18 cellular contexts compared by ENCODE assay signal in genomic region chr17:64051153-64051552, GRCh38. TPM values are rescaled to one million over a fixed set of nuclear protein-coding genes. Genes with fewer than 3 reads are reported as not detected.
DNase-seq lines count a peak whose midpoint lies in the region; ATAC-seq and TF ChIP-seq lines count a peak whose summit lies in the region.
"Had no signal": no experiment of that assay in that cellular context is flagged by ENCODE, and none has a peak within 500 bp of the region (broad histone marks: within the 10 kb centered on the region; RNA-seq: fewer than 3 reads in every experiment).

No MANE protein-coding gene starts in this region.

- peaks cover 51% of the 10 kb centered on the region for H3K36me3 ChIP-seq in CD4-positive, CD25-positive, alpha-beta regulatory T cell (ENCODE audit: control insufficient read depth, insufficient read depth, low read length)
- H3K36me3 ChIP-seq in CD8-positive, alpha-beta T cell (ENCODE audit: insufficient read depth, low read length), result peaks cover 9% of the 10 kb centered on the region
- H3K36me3 ChIP-seq: BE2C had no signal

- DNase-seq in CD4-positive, CD25-positive, alpha-beta regulatory T cell, result peak; percentile 14 to 93 (median 82)
- peak in 1 of 7 experiments; percentile 10 for DNase-seq in CD8-positive, alpha-beta T cell
- DNase-seq in activated T-helper 1 cell treated with anti-CD3 and anti-CD28 coated beads, Interleukin-12 subunit alpha, Interleukin-12 subunit beta, Interleukin-2, Interleukin-4 antibody, amounts not matched to agents 30 ng/mL and 10 ng/mL and 1 ng/mL, durations not matched to agents 14 hours and 24 hours and 36 hours (ENCODE audit: low spot score), result peak; percentile 38
- DNase-seq in lung microvascular endothelial cell (ENCODE audit: low read depth in 2 of 2), result peak; percentile 40 to 73
- no peak for DNase-seq in G401 (ENCODE audit: low spot score)
- no peak for DNase-seq in HUDEP-2 (lab: John Stamatoyannopoulos, UW; ENCODE audit: unreplicated experiment in 76 of 76)
- no peak for DNase-seq in substantia nigra (lab: John Stamatoyannopoulos, UW)
- DNase-seq: BE2C, H7, Kasumi-1, NCI-H1105 treated with DMSO at 0.1 percent for 48 hours, NCI-H524 treated with DMSO at 0.1 percent for 48 hours, transverse colon had no signal

- no peaks in the 10 kb centered on the region for H3K27me3 ChIP-seq in CD4-positive, CD25-positive, alpha-beta regulatory T cell (ENCODE audit: control insufficient read depth, insufficient read depth, low read length)
- no peaks in the 10 kb centered on the region for H3K27me3 ChIP-seq in CD8-positive, alpha-beta T cell (ENCODE audit: insufficient read depth, low read length)
- H3K27me3 ChIP-seq: BE2C, transverse colon had no signal

- peaks cover 52% of the 10 kb centered on the region for H3K36me3 Mint-ChIP-seq in CD4-positive, CD25-positive, alpha-beta regulatory T cell
- peaks cover 84% of the 10 kb centered on the region for H3K36me3 Mint-ChIP-seq in CD8-positive, alpha-beta T cell
- peaks cover 73% of the 10 kb centered on the region for H3K36me3 Mint-ChIP-seq in activated T-helper 1 cell treated with anti-CD3 and anti-CD28 coated beads, Interleukin-12 subunit alpha, Interleukin-12 subunit beta, Interleukin-2, Interleukin-4 antibody, amounts not matched to agents 30 ng/mL and 10 ng/mL and 1 ng/mL, durations not matched to agents 14 hours and 24 hours and 36 hours (ENCODE audit: low read depth)

- peaks cover 47% of the 10 kb centered on the region for H3K4me1 ChIP-seq in CD4-positive, CD25-positive, alpha-beta regulatory T cell (ENCODE audit: control insufficient read depth, insufficient read depth, low read length, poor library complexity, severe bottlenecking)
- H3K4me1 ChIP-seq in CD8-positive, alpha-beta T cell (ENCODE audit: insufficient read depth, low read length), result peaks cover 26% of the 10 kb centered on the region
- H3K4me1 ChIP-seq: BE2C, transverse colon had no signal

- peak overlapping the region; percentile 2 to 75 (median 63) for H3K4me3 Mint-ChIP-seq in CD4-positive, CD25-positive, alpha-beta regulatory T cell
- no peak overlapping the region for H3K4me3 Mint-ChIP-seq in CD8-positive, alpha-beta T cell
- H3K4me3 Mint-ChIP-seq in activated T-helper 1 cell treated with anti-CD3 and anti-CD28 coated beads, Interleukin-12 subunit alpha, Interleukin-12 subunit beta, Interleukin-2, Interleukin-4 antibody, amounts not matched to agents 30 ng/mL and 10 ng/mL and 1 ng/mL, durations not matched to agents 14 hours and 24 hours and 36 hours, result peak overlapping the region; percentile 16
- H3K4me3 Mint-ChIP-seq: nephron had no signal

- CTCF ChIA-PET in CD8-positive, alpha-beta T cell (lab: Charles Lee), result interaction anchor here (1.1 to 11.6 kb wide), 8 partner anchors 9 to 231 kb away, joined by 3 to 155 read pairs (median 10); partner anchors contain the start of genes ERN1, GH1 and ICAM2

- POLR2A ChIA-PET in CD8-positive, alpha-beta T cell (lab: Charles Lee), result interaction anchor here (0.7 to 5.7 kb wide), 9 partner anchors 9 to 132 kb away, joined by 3 to 28 read pairs (median 10); partner anchors contain the start of genes ERN1 and ICAM2

- peak; percentile 100 for ATAC-seq in CD4-positive, CD25-positive, alpha-beta regulatory T cell (ENCODE audit: low read depth in 2 of 2)
- peak; percentile 99 for ATAC-seq in CD8-positive, alpha-beta T cell

- peaks cover 11 to 63% (median 35%) of the 10 kb centered on the region in 4 donors for H3K4me1 Mint-ChIP-seq in CD4-positive, CD25-positive, alpha-beta regulatory T cell
- H3K4me1 Mint-ChIP-seq in CD8-positive, alpha-beta T cell (ENCODE audit: low read depth), result peaks cover 35% of the 10 kb centered on the region
- H3K4me1 Mint-ChIP-seq in activated T-helper 1 cell treated with anti-CD3 and anti-CD28 coated beads, Interleukin-12 subunit alpha, Interleukin-12 subunit beta, Interleukin-2, Interleukin-4 antibody, amounts not matched to agents 30 ng/mL and 10 ng/mL and 1 ng/mL, durations not matched to agents 14 hours and 24 hours and 36 hours (ENCODE audit: low read depth), result peaks cover 46% of the 10 kb centered on the region

- H3K9me3 ChIP-seq in CD4-positive, CD25-positive, alpha-beta regulatory T cell (ENCODE audit: control insufficient read depth in 2 of 2, low read length in 2 of 2), result no peaks in the 10 kb centered on the region
- no peaks in the 10 kb centered on the region for H3K9me3 ChIP-seq in CD8-positive, alpha-beta T cell (ENCODE audit: low read length)
- H3K9me3 ChIP-seq: BE2C, transverse colon had no signal

- H3K4me3 ChIP-seq in CD4-positive, CD25-positive, alpha-beta regulatory T cell (ENCODE audit: low read depth, low read length), result peak overlapping the region; percentile 64
- H3K4me3 ChIP-seq in CD8-positive, alpha-beta T cell (ENCODE audit: low read depth, low read length), result no peak overlapping the region
- H3K4me3 ChIP-seq: lung, smooth muscle cell, transverse colon had no signal

- H3K27ac ChIP-seq in CD4-positive, CD25-positive, alpha-beta regulatory T cell (ENCODE audit: insufficient read depth, low read length, poor library complexity, severe bottlenecking), result peak overlapping the region; percentile 75
- H3K27ac ChIP-seq in CD8-positive, alpha-beta T cell (ENCODE audit: low read depth, low read length), result peak overlapping the region; percentile 6
- no peak overlapping the region for H3K27ac ChIP-seq in substantia nigra (ENCODE audit: low read depth, low read length, poor library complexity, severe bottlenecking)
- H3K27ac ChIP-seq: transverse colon had no signal

- in situ Hi-C loops in G401 (cut with HindIII; ENCODE audit: low sequenced_read_pairs), result no loop called here

- H3K27ac Mint-ChIP-seq in CD4-positive, CD25-positive, alpha-beta regulatory T cell, result peak overlapping the region; percentile 94 to 97 (median 94)
- H3K27ac Mint-ChIP-seq in CD8-positive, alpha-beta T cell, result peak overlapping the region; percentile 88
- peak overlapping the region; percentile 84 for H3K27ac Mint-ChIP-seq in activated T-helper 1 cell treated with anti-CD3 and anti-CD28 coated beads, Interleukin-12 subunit alpha, Interleukin-12 subunit beta, Interleukin-2, Interleukin-4 antibody, amounts not matched to agents 30 ng/mL and 10 ng/mL and 1 ng/mL, durations not matched to agents 14 hours and 24 hours and 36 hours
- H3K27ac Mint-ChIP-seq: nephron, progenitor cell of endocrine pancreas had no signal

- intact Hi-C loops in CD8-positive, alpha-beta T cell (cut with DNase I, micrococcal nuclease), result loop anchor here in 1 of 2 experiments (1.0 kb wide), 1 partner anchor 79 kb away; the partner anchor contains the start of gene ERN1
- intact Hi-C loops in activated T-helper 1 cell treated with anti-CD3 and anti-CD28 coated beads, Interleukin-12 subunit alpha, Interleukin-12 subunit beta, Interleukin-2, Interleukin-4 antibody, amounts not matched to agents 30 ng/mL and 10 ng/mL and 1 ng/mL, durations not matched to agents 14 hours and 24 hours and 36 hours (cut with micrococcal nuclease), result loop anchor here (1.0 kb wide), 1 partner anchor 79 kb away; the partner anchor contains the start of gene ERN1

- H3K9me3 Mint-ChIP-seq in CD4-positive, CD25-positive, alpha-beta regulatory T cell, result no peaks in the 10 kb centered on the region
- no peaks in the 10 kb centered on the region for H3K9me3 Mint-ChIP-seq in CD8-positive, alpha-beta T cell
- no peaks in the 10 kb centered on the region for H3K9me3 Mint-ChIP-seq in activated T-helper 1 cell treated with anti-CD3 and anti-CD28 coated beads, Interleukin-12 subunit alpha, Interleukin-12 subunit beta, Interleukin-2, Interleukin-4 antibody, amounts not matched to agents 30 ng/mL and 10 ng/mL and 1 ng/mL, durations not matched to agents 14 hours and 24 hours and 36 hours
- H3K9me3 Mint-ChIP-seq: nephron had no signal

- no peak for TF ChIP-seq CTCF in CD8-positive, alpha-beta T cell (IDR thresholded peaks at IDR 0.05)

- no peaks in the 10 kb centered on the region for H3K27me3 Mint-ChIP-seq in CD4-positive, CD25-positive, alpha-beta regulatory T cell
- no peaks in the 10 kb centered on the region for H3K27me3 Mint-ChIP-seq in CD8-positive, alpha-beta T cell (ENCODE audit: low read depth)
- H3K27me3 Mint-ChIP-seq in activated T-helper 1 cell treated with anti-CD3 and anti-CD28 coated beads, Interleukin-12 subunit alpha, Interleukin-12 subunit beta, Interleukin-2, Interleukin-4 antibody, amounts not matched to agents 30 ng/mL and 10 ng/mL and 1 ng/mL, durations not matched to agents 14 hours and 24 hours and 36 hours (ENCODE audit: insufficient read depth), result no peaks in the 10 kb centered on the region
- H3K27me3 Mint-ChIP-seq: progenitor cell of endocrine pancreas had no signal

RNA-seq across cellular contexts. Expression of gene ICAM2, which starts 30.7 kb away (rescaled TPM):
- total RNA-seq in CD4-positive, CD25-positive, alpha-beta regulatory T cell, result 106 TPM
- 100 to 1,000 TPM; 465 to 625 (median 548) TPM for polyA plus RNA-seq in CD4-positive, CD25-positive, alpha-beta regulatory T cell
- total RNA-seq in CD8-positive, alpha-beta T cell, result 10 to 100 TPM; 38.0 to 38.7 TPM
- 58.3 and 62.1 TPM in 2 replicates for total RNA-seq in activated T-helper 1 cell treated with anti-CD3 and anti-CD28 coated beads, Interleukin-12 subunit alpha, Interleukin-12 subunit beta, Interleukin-2, Interleukin-4 antibody, amounts not matched to agents 30 ng/mL and 10 ng/mL and 1 ng/mL, durations not matched to agents 14 hours and 24 hours and 36 hours
- 257 and 282 TPM in 2 replicates for total RNA-seq in lung microvascular endothelial cell
- total RNA-seq in G401 (2014; rRNA removed; shearing (Covaris generic)), result not detected in 2 replicates
- total RNA-seq: smooth muscle cell had no signal

RNA-seq across cellular contexts. Expression of gene PRR29, which starts 53.0 kb away (rescaled TPM):
- total RNA-seq in CD4-positive, CD25-positive, alpha-beta regulatory T cell, result 0.52 TPM
- 1 to 10 TPM; 3.9 to 6.9 (median 6.2) TPM for polyA plus RNA-seq in CD4-positive, CD25-positive, alpha-beta regulatory T cell
- under 1 TPM; 0.24 to 0.97 TPM for total RNA-seq in CD8-positive, alpha-beta T cell
- total RNA-seq in activated T-helper 1 cell treated with anti-CD3 and anti-CD28 coated beads, Interleukin-12 subunit alpha, Interleukin-12 subunit beta, Interleukin-2, Interleukin-4 antibody, amounts not matched to agents 30 ng/mL and 10 ng/mL and 1 ng/mL, durations not matched to agents 14 hours and 24 hours and 36 hours, result 0.44 and 0.91 TPM in 2 replicates
- total RNA-seq in lung microvascular endothelial cell, result 0.44 and 0.60 TPM in 2 replicates
- 1.1 and 3.1 TPM in 2 replicates for total RNA-seq in G401 (2014; rRNA removed; shearing (Covaris generic))
- total RNA-seq: SK-MEL-5, smooth muscle cell, transverse colon had no signal

Comparison
In these comparisons a context has a peak if more than half of its experiments do, and no peak if none do; other contexts are left out.
1. DNase-seq: peak in CD4-positive, CD25-positive, alpha-beta regulatory T cell (3 of 3), activated T-helper 1 cell treated with anti-CD3 and anti-CD28 coated beads, Interleukin-12 subunit alpha, Interleukin-12 subunit beta, Interleukin-2, Interleukin-4 antibody, amounts not matched to agents 30 ng/mL and 10 ng/mL and 1 ng/mL, durations not matched to agents 14 hours and 24 hours and 36 hours (single experiment) and lung microvascular endothelial cell (2 of 2); none in G401 (single experiment), HUDEP-2 (0 of 76) and substantia nigra (0 of 49).
2. RNA of gene ICAM2, which starts 30.7 kb away (total RNA-seq): 257 to 282 TPM in lung microvascular endothelial cell, 106 TPM in CD4-positive, CD25-positive, alpha-beta regulatory T cell (single experiment), 58.3 to 62.1 TPM in activated T-helper 1 cell treated with anti-CD3 and anti-CD28 coated beads, Interleukin-12 subunit alpha, Interleukin-12 subunit beta, Interleukin-2, Interleukin-4 antibody, amounts not matched to agents 30 ng/mL and 10 ng/mL and 1 ng/mL, durations not matched to agents 14 hours and 24 hours and 36 hours and 38.0 to 38.7 TPM in CD8-positive, alpha-beta T cell; not detected in G401; every median in the first group is over 10 times any median in the second.
3. Peak in every context shown above with its lines, with median percentiles within 50 percentile points of each other: H3K27ac Mint-ChIP-seq.